Comparison of ENCODE assay signal across 10 cellular contexts in genomic region chr2:216206041-216206699, GRCh38.
DNase-seq lines count a peak whose midpoint lies in the region; ATAC-seq and TF ChIP-seq lines count a peak whose summit lies in the region.
"Had no signal": no experiment of that assay in that cellular context is flagged by ENCODE, and none has a peak within 500 bp of the region (broad histone marks: within the 10 kb centered on the region; RNA-seq: fewer than 3 reads in every experiment).

No MANE protein-coding gene starts in this region.

- BruUV-seq in PC-3 (replicated peaks; lab: Mats Ljungman, UMichigan), result no TSS peak

- CTCF ChIA-PET in PC-3 (lab: Charles Lee), result no interaction called here

- H3K9me3 Mint-ChIP-seq in activated T-cell treated with anti-CD3 and anti-CD28 coated beads, Interleukin-2, amount 50 U/mL, for 4 hours, result no peaks in the 10 kb centered on the region
- H3K9me3 Mint-ChIP-seq in stimulated activated naive CD8-positive, alpha-beta T cell treated with anti-CD3 and anti-CD28 coated beads, Interleukin-15, amount 100 ng/mL, for 72 hours, result no peaks in the 10 kb centered on the region

- no peak overlapping the region for H3K9ac ChIP-seq in PC-3 (ENCODE audit: low read length)

- no peak for DNase-seq in activated T-cell treated with anti-CD3 and anti-CD28 coated beads, Interleukin-2, amount 50 U/mL, for 4 hours
- DNase-seq in activated T-cell treated with anti-CD3 and anti-CD28 coated beads, Interleukin-2, amount 50 U/mL, for 48 hours, result no peak
- DNase-seq in stimulated activated naive CD8-positive, alpha-beta T cell treated with anti-CD3 and anti-CD28 coated beads, Interleukin-15, amount 100 ng/mL, for 72 hours, result no peak
- DNase-seq in activated CD8-positive, alpha-beta memory T cell treated with anti-CD3 and anti-CD28 coated beads, Interleukin-2, amount 50 U/mL, for 48 hours, result no peak
- DNase-seq in KBM-7, result no peak
- DNase-seq in PC-3, result no peak
- DNase-seq: Peyer's patch; stimulated activated naive CD4-positive, alpha-beta T cell treated with Interleukin-2 at 50 U/mL for 16 hours had no signal

- 0 out of 2 replicates have a peak, but pooled peaks cover 2% of the 10 kb centered on the region for H4K20me1 ChIP-seq in PC-3 (ENCODE audit: low read length)

- peak overlapping the region; percentile 91 for H3K27ac Mint-ChIP-seq in stimulated activated naive CD8-positive, alpha-beta T cell treated with anti-CD3 and anti-CD28 coated beads, Interleukin-15, amount 100 ng/mL, for 72 hours

- H3K27me3 ChIP-seq in PC-3 (ENCODE audit: low read length), result no peaks in the 10 kb centered on the region
- H3K27me3 ChIP-seq: Peyer's patch had no signal

- no peaks in the 10 kb centered on the region for H3K79me2 ChIP-seq in PC-3 (ENCODE audit: low read length)

- no peak overlapping the region for H2AFZ ChIP-seq in PC-3 (ENCODE audit: low read length)

- ATAC-seq in activated T-cell treated with anti-CD3 and anti-CD28 coated beads, Interleukin-2, amount 50 U/mL, for 4 hours, result peak; percentile 84 to 88
- ATAC-seq in HG02588 (IDR thresholded peaks at IDR 0.05; ENCODE audit: unreplicated experiment) (peak; percentile 63), HG03520 (IDR thresholded peaks at IDR 0.05; ENCODE audit: unreplicated experiment) (peak; percentile 88), PC-3 (no peak)
- ATAC-seq in stimulated activated naive CD8-positive, alpha-beta T cell treated with anti-CD3 and anti-CD28 coated beads, Interleukin-15, amount 100 ng/mL, for 72 hours, result peak; percentile 94

- H3K27ac ChIP-seq in PC-3 (ENCODE audit: low read length), result no peak overlapping the region
- H3K27ac ChIP-seq: Peyer's patch had no signal

- H3K36me3 ChIP-seq in PC-3 (ENCODE audit: low read depth, low read length), result peaks cover 80% of the 10 kb centered on the region

- H3K27me3 Mint-ChIP-seq in activated T-cell treated with anti-CD3 and anti-CD28 coated beads, Interleukin-2, amount 50 U/mL, for 4 hours (ENCODE audit: low read depth), result no peaks in the 10 kb centered on the region
- no peaks in the 10 kb centered on the region for H3K27me3 Mint-ChIP-seq in stimulated activated naive CD8-positive, alpha-beta T cell treated with anti-CD3 and anti-CD28 coated beads, Interleukin-15, amount 100 ng/mL, for 72 hours

- peaks cover 74% of the 10 kb centered on the region for H3K36me3 Mint-ChIP-seq in activated T-cell treated with anti-CD3 and anti-CD28 coated beads, Interleukin-2, amount 50 U/mL, for 4 hours (ENCODE audit: insufficient read depth)

- no peaks in the 10 kb centered on the region for H3K9me3 ChIP-seq in PC-3 (ENCODE audit: low read length)
- H3K9me3 ChIP-seq: Peyer's patch had no signal

- no peak overlapping the region for H3K4me2 ChIP-seq in PC-3 (ENCODE audit: low read length)

- intact Hi-C loops in PC-3 (cut with micrococcal nuclease), result no loop called here

- H3K4me1 ChIP-seq in PC-3 (ENCODE audit: insufficient read depth, low read length), result no peaks in the 10 kb centered on the region
- H3K4me1 ChIP-seq: Peyer's patch had no signal

- POLR2A ChIA-PET in PC-3 (lab: Charles Lee; ENCODE audit: unreplicated experiment), result no interaction called here

- in situ Hi-C loops in KBM-7 (cut with MboI; ENCODE audit: low pct_unique_long_range_greater_than_20kb, low sequenced_read_pairs), result no loop called here

- H3K4me3 ChIP-seq in PC-3 (ENCODE audit: low read length), result no peak overlapping the region
- H3K4me3 ChIP-seq: Peyer's patch had no signal

- peaks cover 51% of the 10 kb centered on the region for H3K4me1 Mint-ChIP-seq in activated T-cell treated with anti-CD3 and anti-CD28 coated beads, Interleukin-2, amount 50 U/mL, for 4 hours (ENCODE audit: low read depth)
- H3K4me1 Mint-ChIP-seq in stimulated activated naive CD8-positive, alpha-beta T cell treated with anti-CD3 and anti-CD28 coated beads, Interleukin-15, amount 100 ng/mL, for 72 hours, result peaks cover 87% of the 10 kb centered on the region

- no peaks in the 10 kb centered on the region for H3K9me2 ChIP-seq in PC-3 (replicated peaks; ENCODE audit: low read length)

- H3F3A ChIP-seq in PC-3 (ENCODE audit: low read length, unreplicated experiment), result no peaks in the 10 kb centered on the region

- H3K4me3 Mint-ChIP-seq in activated T-cell treated with anti-CD3 and anti-CD28 coated beads, Interleukin-2, amount 50 U/mL, for 4 hours, result no peak overlapping the region
- peak overlapping the region; percentile 6 to 65 for H3K4me3 Mint-ChIP-seq in stimulated activated naive CD8-positive, alpha-beta T cell treated with anti-CD3 and anti-CD28 coated beads, Interleukin-15, amount 100 ng/mL, for 72 hours

- no peak for TF ChIP-seq CTCF in PC-3 (conservative IDR thresholded peaks at IDR 0.05; ENCODE audit: low read depth, low read length)
